Comparison of ENCODE assay signal across 9 cellular contexts in the genomic region with DNA sequence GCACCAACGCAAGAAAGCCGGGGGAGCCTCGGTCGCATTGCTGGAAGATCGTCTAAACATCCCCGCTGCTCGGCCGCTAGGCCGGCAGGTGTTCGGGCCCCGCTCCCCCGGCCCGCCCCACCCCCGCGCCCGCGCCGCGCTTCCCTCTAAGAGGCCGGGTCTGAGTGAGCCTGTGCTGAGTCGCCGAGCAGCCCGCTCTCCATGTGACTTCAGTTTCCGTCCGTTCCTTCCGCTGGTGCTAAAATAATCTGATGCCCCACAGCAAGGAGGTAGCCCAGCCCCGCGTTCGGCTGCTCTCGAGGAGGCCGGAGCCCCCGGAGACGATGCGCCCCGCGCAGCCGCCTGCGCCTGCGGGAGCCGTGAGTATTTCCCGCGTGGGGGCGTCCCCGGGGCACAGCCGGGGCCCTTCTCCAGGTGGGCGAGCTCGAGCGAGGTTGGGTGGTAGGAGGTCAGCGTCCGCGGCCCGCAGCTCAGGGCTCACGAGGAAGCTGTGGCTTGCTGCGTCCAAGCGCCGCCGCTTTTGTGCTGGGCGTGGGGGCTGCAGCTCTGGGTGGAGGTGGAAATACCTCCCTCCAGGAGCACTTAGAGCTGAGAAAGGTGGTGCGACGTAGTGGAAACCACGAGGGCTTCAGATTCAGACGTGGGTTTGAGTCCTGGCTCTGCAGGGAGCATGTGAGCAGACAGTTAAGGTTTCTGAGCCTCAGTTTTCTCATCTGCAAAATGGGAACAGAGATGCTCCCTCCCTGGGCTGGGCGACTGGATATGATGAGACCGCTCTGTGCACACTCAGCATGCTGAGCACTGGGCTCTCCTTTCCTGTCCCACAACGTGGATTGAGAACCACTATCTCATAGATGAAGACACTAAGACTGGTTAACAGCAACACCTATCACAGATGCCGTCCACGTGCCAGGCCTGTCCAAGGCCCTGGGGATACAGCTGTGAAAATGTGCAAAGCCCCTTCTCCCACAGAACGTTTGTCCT.
DNase-seq lines count a peak whose midpoint lies in the region; FAIRE-seq and TF ChIP-seq lines count a peak whose summit lies in the region.
"Had no signal": no experiment of that assay in that cellular context is flagged by ENCODE, and none has a peak within 500 bp of the region (broad histone marks: within the 10 kb centered on the region; RNA-seq: fewer than 3 reads in every experiment).

Gene NRROS, plus strand, starts transcription at position 178 of the 984 bp plus-strand sequence. CDS start 14,846 bp downstream, outside the sequence.

- DNase-seq in EH (ENCODE audit: low read depth) = peak; percentile 60
- DNase-seq in H54 (ENCODE audit: insufficient read length, low spot score) = peak; percentile 71
- peak; percentile 79 for DNase-seq in NCI-H1105 treated with DMSO at 0.1 percent for 48 hours (lab: John Stamatoyannopoulos, UW)
- DNase-seq in activated CD4-positive, CD25-positive, alpha-beta regulatory T cell (lab: John Stamatoyannopoulos, UW) = peak; percentile 41 to 52 (median 44)
- peak; percentile 68 for DNase-seq in cerebellar cortex (ENCODE audit: low spot score)
- DNase-seq in left kidney (ENCODE audit: low read depth, low spot score) = peak; percentile 87
- DNase-seq in stimulated activated CD4-positive, alpha-beta T cell treated with anti-CD3 and anti-CD28 coated beads, Interleukin-2, amount 100 ng/mL, for 4 hours (ENCODE audit: low read depth) = peak; percentile 34
- DNase-seq in NCI-H226 = no peak

- TF ChIP-seq POLR2A in H54 (IDR thresholded peaks at IDR 0.05; ENCODE audit: low read depth, low read length) = no peak

- no peak for FAIRE-seq in H54 (lab: Jason Lieb, UNC)
- FAIRE-seq: colon had no signal
